ENCODE assay signal across 7 cellular contexts in genomic region chr7:108267615-108268014, GRCh38.
"Had no signal": no experiment of that assay in that cellular context is flagged by ENCODE, and none has a peak within 500 bp of the region (broad histone marks: within the 10 kb centered on the region; RNA-seq: fewer than 3 reads in every experiment).

No MANE protein-coding gene starts in this region.

- H3K4me3 ChIP-seq: GM23338 had no signal

- ATAC-seq: GM23338, HepG2 had no signal

- DNase-seq: H9, KG1 had no signal

- H2AFZ ChIP-seq: GM23338 had no signal

- FAIRE-seq: H1, H54, HepG2 had no signal

- H3K4me2 ChIP-seq: GM23338 had no signal

- H3K27ac ChIP-seq: HL-60 had no signal
